ENCODE assay signal across 1 cellular context in the genomic region with DNA sequence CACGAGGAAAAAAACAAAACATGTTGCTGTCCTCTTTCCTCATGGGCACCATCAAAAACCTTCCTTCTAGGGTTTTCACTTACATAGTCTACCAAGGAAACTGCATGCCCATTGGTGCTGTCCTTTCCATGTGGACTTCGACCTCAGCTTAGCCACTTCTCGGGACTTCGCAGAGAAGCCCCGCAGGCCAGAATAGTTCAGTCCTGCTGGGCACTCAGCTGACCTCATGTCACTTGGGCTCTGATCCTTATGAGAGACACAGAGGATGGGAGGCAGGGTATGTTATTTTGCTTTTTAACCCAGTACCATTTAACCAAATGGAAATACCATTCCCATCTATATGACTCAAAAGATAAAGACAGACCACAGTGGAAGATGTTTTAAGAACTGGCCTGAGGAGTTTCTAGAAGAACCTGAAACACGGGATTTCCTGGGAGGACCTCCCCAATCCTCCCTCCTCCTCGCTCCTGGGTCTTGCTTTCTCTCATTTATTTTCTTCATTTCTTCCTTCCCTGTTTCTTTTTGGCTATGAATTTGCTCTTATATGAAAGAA.
TF ChIP-seq lines count a peak whose summit lies in the region.

No MANE protein-coding gene starts in this region.

TF ChIP-seq in HCT116, 20 proteins besides CTCF, POLR2A, EP300 and RAD21 (continued from another document):
- no peak for TF ChIP-seq SRF (IDR thresholded peaks at IDR 0.05; ENCODE audit: low read depth)
- no peak for TF ChIP-seq JUND (IDR thresholded peaks at IDR 0.05)
- no peak for TF ChIP-seq CBX3 (IDR thresholded peaks at IDR 0.05; ENCODE audit: low read depth)
